In genomic region chr21:35764586-35764985, GRCh38 we compare ENCODE assay signal across 17 cellular contexts.
DNase-seq lines count a peak whose midpoint lies in the region; ATAC-seq and TF ChIP-seq lines count a peak whose summit lies in the region.
"Had no signal": no experiment of that assay in that cellular context is flagged by ENCODE, and none has a peak within 500 bp of the region (broad histone marks: within the 10 kb centered on the region; RNA-seq: fewer than 3 reads in every experiment).

No MANE protein-coding gene starts in this region.

- peak; percentile 22 for DNase-seq in EH (ENCODE audit: low read depth)
- DNase-seq in RWPE2 (ENCODE audit: low spot score): no peak
- no peak for DNase-seq in natural killer cell treated with Interleukin-12 subunit alpha and Interleukin-12 subunit beta and Interleukin-15 and Interleukin-18, amount 100 ng/mL, for 72 hours (ENCODE audit: low spot score)
- no peak for DNase-seq in kidney tubule cell (ENCODE audit: low spot score)
- DNase-seq: ACHN; AML-193; Calu3; CD4-positive, alpha-beta T cell; DMS79 treated with DMSO at 0.1 percent for 48 hours; EL; GM23248 had no signal

- ATAC-seq in RWPE2 (ENCODE audit: low read depth) (peak; percentile 54), esophagus mucosa (peak; percentile 67), GM18519 (IDR thresholded peaks at IDR 0.05; ENCODE audit: low FRiP score, unreplicated experiment) (no peak)
- no peak for ATAC-seq in natural killer cell treated with Interleukin-12 subunit alpha and Interleukin-12 subunit beta and Interleukin-15 and Interleukin-18, amount 100 ng/mL, for 72 hours
- ATAC-seq: GM12878 had no signal

- H3K27ac Mint-ChIP-seq in natural killer cell treated with Interleukin-12 subunit alpha and Interleukin-12 subunit beta and Interleukin-15 and Interleukin-18, amount 100 ng/mL, for 72 hours: no peak overlapping the region
- H3K27ac Mint-ChIP-seq: CD4-positive, alpha-beta T cell had no signal

- no peaks in the 10 kb centered on the region for H3K9me3 Mint-ChIP-seq in natural killer cell treated with Interleukin-12 subunit alpha and Interleukin-12 subunit beta and Interleukin-15 and Interleukin-18, amount 100 ng/mL, for 72 hours
- H3K9me3 Mint-ChIP-seq: CD4-positive, alpha-beta T cell had no signal

- no peaks in the 10 kb centered on the region for H3K36me3 ChIP-seq in RWPE2 (ENCODE audit: low read depth)
- H3K36me3 ChIP-seq: HAP-1 had no signal

- no peak overlapping the region for H3K4me3 Mint-ChIP-seq in natural killer cell treated with Interleukin-12 subunit alpha and Interleukin-12 subunit beta and Interleukin-15 and Interleukin-18, amount 100 ng/mL, for 72 hours
- H3K4me3 Mint-ChIP-seq: CD4-positive, alpha-beta T cell had no signal

- H3K4me1 ChIP-seq in RWPE2 (ENCODE audit: insufficient read depth, poor library complexity, severe bottlenecking): peaks cover 6% of the 10 kb centered on the region
- H3K4me1 ChIP-seq: HAP-1 had no signal

- no peak overlapping the region for H3K4me3 ChIP-seq in RWPE2 (ENCODE audit: severe bottlenecking)
- H3K4me3 ChIP-seq: GM12878, GM23248, HAP-1 had no signal

- no peak for TF ChIP-seq CTCF in RWPE2 (IDR thresholded peaks at IDR 0.05; ENCODE audit: poor library complexity, severe bottlenecking)

- H3K4me1 Mint-ChIP-seq in natural killer cell treated with Interleukin-12 subunit alpha and Interleukin-12 subunit beta and Interleukin-15 and Interleukin-18, amount 100 ng/mL, for 72 hours (ENCODE audit: low read depth in 2 of 2): no peaks in the 10 kb centered on the region

- no peaks in the 10 kb centered on the region for H3K9me3 ChIP-seq in RWPE2 (ENCODE audit: severe bottlenecking)
- H3K9me3 ChIP-seq: HAP-1 had no signal

- H3K27me3 ChIP-seq in RWPE2 (ENCODE audit: insufficient read depth, poor library complexity, severe bottlenecking): no peaks in the 10 kb centered on the region

- no peaks in the 10 kb centered on the region for H3K36me3 Mint-ChIP-seq in natural killer cell treated with Interleukin-12 subunit alpha and Interleukin-12 subunit beta and Interleukin-15 and Interleukin-18, amount 100 ng/mL, for 72 hours

- peaks cover 15 to 27% of the 10 kb centered on the region in 2 donors for H3K27me3 Mint-ChIP-seq in natural killer cell treated with Interleukin-12 subunit alpha and Interleukin-12 subunit beta and Interleukin-15 and Interleukin-18, amount 100 ng/mL, for 72 hours

- no peak overlapping the region for H3K27ac ChIP-seq in RWPE2 (ENCODE audit: poor library complexity, severe bottlenecking)
- H3K27ac ChIP-seq: C4-2B, GM23248, HL-60 had no signal

Comparison
In these comparisons a context has a peak if more than half of its experiments do, and no peak if none do; other contexts are left out.
1. ATAC-seq: peak in RWPE2 (single experiment) and esophagus mucosa (single experiment); none in natural killer cell treated with Interleukin-12 subunit alpha and Interleukin-12 subunit beta and Interleukin-15 and Interleukin-18, amount 100 ng/mL, for 72 hours (0 of 2) and GM18519 (single experiment).